11 cellular contexts compared by ENCODE assay signal in the genomic region with DNA sequence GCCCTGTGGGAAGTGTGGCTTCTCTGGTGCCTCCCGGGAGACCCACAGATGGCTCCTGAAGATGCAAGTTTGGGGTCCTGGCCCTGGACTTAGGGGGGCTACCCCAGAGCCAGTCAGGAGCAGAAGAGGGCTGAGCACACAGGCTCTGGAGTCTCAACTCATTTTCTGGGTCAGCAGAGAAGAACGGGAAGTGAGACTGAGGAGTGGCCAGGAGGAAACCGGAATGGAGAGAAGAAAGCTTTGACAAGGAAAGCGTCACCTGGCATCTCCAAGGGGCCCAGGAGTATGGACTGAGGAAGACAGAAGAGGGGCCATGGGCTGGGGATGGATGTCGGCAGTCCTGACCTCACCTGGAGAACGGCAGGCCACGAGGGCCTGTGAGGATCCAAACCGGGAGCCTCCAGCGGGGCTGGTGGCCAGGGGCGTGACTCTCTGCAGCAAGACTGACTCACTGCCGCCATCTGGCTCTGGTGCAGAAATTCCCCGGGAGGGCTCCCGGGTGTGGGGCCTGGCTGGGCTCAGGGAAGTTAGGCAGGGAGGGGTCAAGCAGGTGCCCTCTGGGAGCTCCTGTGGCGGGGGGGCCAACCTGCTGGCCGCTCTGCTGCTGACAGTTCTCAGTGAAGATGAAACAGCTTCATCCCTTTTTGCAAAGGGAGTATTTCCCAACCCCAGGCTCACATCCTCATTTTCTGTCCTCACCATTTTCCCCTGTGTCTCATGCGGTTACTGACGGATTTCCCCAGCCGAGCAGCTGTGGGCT. TPM values are rescaled to one million over a fixed set of nuclear protein-coding genes. Genes with fewer than 3 reads are reported as not detected.
DNase-seq lines count a peak whose midpoint lies in the region; ATAC-seq, FAIRE-seq and TF ChIP-seq lines count a peak whose summit lies in the region.
"Had no signal": no experiment of that assay in that cellular context is flagged by ENCODE, and none has a peak within 500 bp of the region (broad histone marks: within the 10 kb centered on the region; RNA-seq: fewer than 3 reads in every experiment).

No MANE protein-coding gene starts in this region.

- CTCF ChIA-PET in GM12878 (lab: Yijun Ruan, JAX) = no interaction called here
- CTCF ChIA-PET in activated CD8-positive, alpha-beta memory T cell treated with anti-CD3 and anti-CD28 coated beads, Interleukin-2, amount 10 ng/mL, durations not matched to agents 7 days and 5 days (lab: Charles Lee) = interaction anchor here (1.2 kb wide), 1 partner anchor 13 kb away, joined by 3 read pairs; no protein-coding TSS in a partner anchor

- in situ Hi-C loops in GM12878 (cut with MboI) = no loop called here

- no peak for FAIRE-seq in GM12878 (lab: Jason Lieb, UNC)

- TF ChIP-seq CTCF in GM12878 (IDR thresholded peaks at IDR 0.05 in 2 of 3, conservative IDR thresholded peaks at IDR 0.05 in 1 of 3; ENCODE audit: control insufficient read depth in 2 of 3, extremely low read depth in 1 of 3, insufficient read depth in 1 of 3, low read depth in 3 of 3, low read length in 3 of 3) (0 out of 6 replicates have a peak, but pooled peaks of 1 of the 3 experiments have one; percentile 8), upper lobe of right lung (IDR thresholded peaks at IDR 0.05) (no peak)

- peaks cover 0 to 5% of the 10 kb centered on the region in 2 experiments; a peak in 3 of 4 replicates for H3K36me3 ChIP-seq in GM12878 (ENCODE audit: control insufficient read depth in 2 of 2, insufficient read depth in 2 of 2, low read length in 1 of 2)
- peaks cover 74% of the 10 kb centered on the region for H3K36me3 ChIP-seq in upper lobe of right lung

- no peak overlapping the region for H3K9ac ChIP-seq in GM12878 (ENCODE audit: control insufficient read depth, insufficient read depth, low read length)

- no peaks in the 10 kb centered on the region for H3K9me3 Mint-ChIP-seq in activated T-cell treated with anti-CD3 and anti-CD28 coated beads, Interleukin-2, amount 50 U/mL, for 72 hours
- no peaks in the 10 kb centered on the region for H3K9me3 Mint-ChIP-seq in activated T-cell treated with anti-CD3 and anti-CD28 coated beads, Interleukin-2, amount 50 U/mL, for 4 hours
- no peaks in the 10 kb centered on the region for H3K9me3 Mint-ChIP-seq in activated CD8-positive, alpha-beta memory T cell treated with anti-CD3 and anti-CD28 coated beads, Interleukin-2, amount 10 ng/mL, durations not matched to agents 7 days and 5 days (ENCODE audit: low read depth)
- H3K9me3 Mint-ChIP-seq: T-helper 1 cell treated with Interleukin-12 subunit alpha and Interleukin-12 subunit beta and Interleukin-4 antibody, amounts not matched to agents 30 μg/mL and 1 μg/mL, for 36 hours had no signal

- H4K20me1 ChIP-seq in GM12878 (ENCODE audit: control insufficient read depth, insufficient read depth) = no peaks in the 10 kb centered on the region

- no peak overlapping the region for H3K4me3 Mint-ChIP-seq in activated T-cell treated with anti-CD3 and anti-CD28 coated beads, Interleukin-2, amount 50 U/mL, for 72 hours
- no peak overlapping the region for H3K4me3 Mint-ChIP-seq in activated T-cell treated with anti-CD3 and anti-CD28 coated beads, Interleukin-2, amount 50 U/mL, for 4 hours
- H3K4me3 Mint-ChIP-seq in activated CD8-positive, alpha-beta memory T cell treated with anti-CD3 and anti-CD28 coated beads, Interleukin-2, amount 10 ng/mL, durations not matched to agents 7 days and 5 days = no peak overlapping the region
- H3K4me3 Mint-ChIP-seq: T-helper 1 cell treated with Interleukin-12 subunit alpha and Interleukin-12 subunit beta and Interleukin-4 antibody, amounts not matched to agents 30 μg/mL and 1 μg/mL, for 36 hours had no signal

- no peak overlapping the region for H3K4me2 ChIP-seq in GM12878 (ENCODE audit: control insufficient read depth, insufficient read depth)

- H3K4me3 ChIP-seq in GM12878 = no peak overlapping the region
- no peak overlapping the region for H3K4me3 ChIP-seq in upper lobe of right lung

- peak overlapping the region; percentile 41 for H3K27ac Mint-ChIP-seq in activated T-cell treated with anti-CD3 and anti-CD28 coated beads, Interleukin-2, amount 50 U/mL, for 72 hours
- H3K27ac Mint-ChIP-seq in activated CD8-positive, alpha-beta memory T cell treated with anti-CD3 and anti-CD28 coated beads, Interleukin-2, amount 10 ng/mL, durations not matched to agents 7 days and 5 days = no peak overlapping the region
- H3K27ac Mint-ChIP-seq: T-helper 1 cell treated with Interleukin-12 subunit alpha and Interleukin-12 subunit beta and Interleukin-4 antibody, amounts not matched to agents 30 μg/mL and 1 μg/mL, for 36 hours had no signal

- no peaks in the 10 kb centered on the region for H3K79me2 ChIP-seq in GM12878 (ENCODE audit: control insufficient read depth, insufficient read depth, low read length)

- RAD21 ChIA-PET in GM12878 (lab: Charles Lee; ENCODE audit: unreplicated experiment) = no interaction called here

- H3K4me1 ChIP-seq in GM12878 (ENCODE audit: control insufficient read depth, insufficient read depth, low read length) (no peaks in the 10 kb centered on the region), upper lobe of right lung (no peaks in the 10 kb centered on the region)

- BruUV-seq in GM12878 (replicated peaks; lab: Mats Ljungman, UMichigan) = no TSS peak

- intact Hi-C loops in GM12878 (cut with micrococcal nuclease; ENCODE audit: unreplicated experiment) = no loop called here
- intact Hi-C loops in upper lobe of right lung (cut with DNase I) = no loop called here

- H3K9me3 ChIP-seq in GM12878 (replicated peaks; ENCODE audit: control insufficient read depth, insufficient read depth, low read length) = no peaks in the 10 kb centered on the region
- H3K9me3 ChIP-seq in upper lobe of right lung = no peaks in the 10 kb centered on the region

- no peak overlapping the region for H2AFZ ChIP-seq in GM12878 (ENCODE audit: control insufficient read depth, low read depth, low read length)

- TF ChIP-seq EP300 in GM12878 (IDR thresholded peaks at IDR 0.05; ENCODE audit: borderline replicate concordance in 1 of 2, control insufficient read depth in 1 of 2, low read depth in 2 of 2, low read length in 2 of 2) = no peak

- peaks cover 2 to 7% of the 10 kb centered on the region in 2 donors for H3K36me3 Mint-ChIP-seq in activated T-cell treated with anti-CD3 and anti-CD28 coated beads, Interleukin-2, amount 50 U/mL, for 72 hours (ENCODE audit: insufficient read depth in 2 of 2)
- H3K36me3 Mint-ChIP-seq in activated T-cell treated with anti-CD3 and anti-CD28 coated beads, Interleukin-2, amount 50 U/mL, for 4 hours (ENCODE audit: insufficient read depth) = peaks cover 14% of the 10 kb centered on the region
- peaks cover 27% of the 10 kb centered on the region for H3K36me3 Mint-ChIP-seq in activated CD8-positive, alpha-beta memory T cell treated with anti-CD3 and anti-CD28 coated beads, Interleukin-2, amount 10 ng/mL, durations not matched to agents 7 days and 5 days

- POLR2A ChIA-PET in GM12878 (lab: Charles Lee) = no interaction called here

- no peak for ATAC-seq in activated T-cell treated with anti-CD3 and anti-CD28 coated beads, Interleukin-2, amount 50 U/mL, for 72 hours (replicated peaks in 1 of 2)
- no peak for ATAC-seq in activated T-cell treated with anti-CD3 and anti-CD28 coated beads, Interleukin-2, amount 50 U/mL, for 4 hours
- no peak; the same call in 2 of the 3 replicates for ATAC-seq in GM12878
- ATAC-seq in left lobe of liver = peak; percentile 4
- ATAC-seq in upper lobe of right lung = peak; percentile 73
- no peak for ATAC-seq in GM19463 (IDR thresholded peaks at IDR 0.05; ENCODE audit: unreplicated experiment)
- ATAC-seq in activated CD8-positive, alpha-beta memory T cell treated with anti-CD3 and anti-CD28 coated beads, Interleukin-2, amount 10 ng/mL, durations not matched to agents 7 days and 5 days = no peak

- H3K27me3 ChIP-seq in GM12878 (replicated peaks in 1 of 2; ENCODE audit: control insufficient read depth in 2 of 2, insufficient read depth in 2 of 2, low read length in 1 of 2) = no peaks in the 10 kb centered on the region
- no peaks in the 10 kb centered on the region for H3K27me3 ChIP-seq in upper lobe of right lung

- no peak for TF ChIP-seq RAD21 in GM12878 (IDR thresholded peaks at IDR 0.05; ENCODE audit: insufficient read depth, low read depth, low read length)

- DNase-seq in activated T-cell treated with anti-CD3 and anti-CD28 coated beads, Interleukin-2, amount 50 U/mL, for 72 hours = no peak
- no peak for DNase-seq in activated T-cell treated with anti-CD3 and anti-CD28 coated beads, Interleukin-2, amount 50 U/mL, for 4 hours
- no peak for DNase-seq in GM12878 (ENCODE audit: low read depth, low spot score)
- DNase-seq in left lobe of liver (ENCODE audit: low spot score) = no peak
- DNase-seq in upper lobe of right lung = peak; percentile 74
- DNase-seq in COR-L47 (lab: John Stamatoyannopoulos, UW) = no peak
- DNase-seq in activated CD8-positive, alpha-beta memory T cell treated with anti-CD3 and anti-CD28 coated beads, Interleukin-2, amount 10 ng/mL, durations not matched to agents 7 days and 5 days = no peak
- DNase-seq: activated effector memory CD4-positive, alpha-beta T cell treated with anti-CD3 and anti-CD28 coated beads, Interleukin-2, amount 50 U/mL, for 16 hours; Karpas-422 had no signal

- no peaks in the 10 kb centered on the region for H3K27me3 Mint-ChIP-seq in activated T-cell treated with anti-CD3 and anti-CD28 coated beads, Interleukin-2, amount 50 U/mL, for 72 hours (ENCODE audit: low read depth)
- no peaks in the 10 kb centered on the region for H3K27me3 Mint-ChIP-seq in activated T-cell treated with anti-CD3 and anti-CD28 coated beads, Interleukin-2, amount 50 U/mL, for 4 hours (ENCODE audit: low read depth)
- no peaks in the 10 kb centered on the region for H3K27me3 Mint-ChIP-seq in activated CD8-positive, alpha-beta memory T cell treated with anti-CD3 and anti-CD28 coated beads, Interleukin-2, amount 10 ng/mL, durations not matched to agents 7 days and 5 days

- TF ChIP-seq POLR2A in GM12878 (IDR thresholded peaks at IDR 0.05; ENCODE audit: low read depth, low read length) = 0 out of 2 replicates have a peak, but pooled peaks have one; percentile 4

- no peak overlapping the region for H3K27ac ChIP-seq in GM12878 (ENCODE audit: control insufficient read depth, insufficient read depth)
- peak overlapping the region; percentile 63 for H3K27ac ChIP-seq in upper lobe of right lung

- 51% methylated on average over 18 of the region's 18 CpGs for WGBS in GM12878 (ENCODE audit: insufficient coverage, insufficient replicate concordance, low lambda C conversion rate, missing lambda C conversion rate)

- no peaks in the 10 kb centered on the region for H3K4me1 Mint-ChIP-seq in activated T-cell treated with anti-CD3 and anti-CD28 coated beads, Interleukin-2, amount 50 U/mL, for 72 hours (ENCODE audit: low read depth)
- H3K4me1 Mint-ChIP-seq in activated T-cell treated with anti-CD3 and anti-CD28 coated beads, Interleukin-2, amount 50 U/mL, for 4 hours (ENCODE audit: low read depth) = peaks cover 2% of the 10 kb centered on the region
- H3K4me1 Mint-ChIP-seq in activated CD8-positive, alpha-beta memory T cell treated with anti-CD3 and anti-CD28 coated beads, Interleukin-2, amount 10 ng/mL, durations not matched to agents 7 days and 5 days = peaks cover 9% of the 10 kb centered on the region

- SMC1A ChIA-PET in GM12878 (lab: Charles Lee; ENCODE audit: uncharacterized antibody, unreplicated experiment) = interaction anchor here (1.5 kb wide), 1 partner anchor 13 kb away, joined by 5 read pairs; no protein-coding TSS in a partner anchor

RNA-seq across cellular contexts. Expression of a gene that starts 23.6 kb away (rescaled TPM):
- 10 to 100 TPM; 12.9 to 17.9 TPM for total RNA-seq in activated T-cell treated with anti-CD3 and anti-CD28 coated beads, Interleukin-2, amount 50 U/mL, for 72 hours
- 10 to 100 TPM; 12.0 to 15.0 (median 12.8) TPM for total RNA-seq in activated T-cell treated with anti-CD3 and anti-CD28 coated beads, Interleukin-2, amount 50 U/mL, for 4 hours
- 35.2 and 40.8 TPM in 2 replicates for total RNA-seq in GM12878 (2013; cell fraction: nucleolus; rRNA removed)
- total RNA-seq in GM12878 (2014; rRNA removed) = 7.4 and 9.5 TPM in 2 replicates
- total RNA-seq in GM12878 (2014; rRNA removed; fragmentation: Illumina TruSeq; extraction: Trizol) = 5.7 and 5.9 TPM in 2 replicates
- total RNA-seq in GM12878 (2021) = 12.4 and 13.3 TPM in 2 replicates
- polyA plus RNA-seq in GM12878 (2011; ENCODE audit: low read depth) = 6.4 TPM
- polyA plus RNA-seq in GM12878 (2011; rRNA removed) = 5.1 and 12.8 TPM in 2 replicates
- polyA plus RNA-seq in GM12878 (2011; cell fraction: cytosol; rRNA removed) = 11.0 and 14.7 TPM in 2 replicates
- 20.0 and 24.0 TPM in 2 replicates for polyA plus RNA-seq in GM12878 (2011; cell fraction: nucleus; rRNA removed)
- 5.2 and 6.5 TPM in 2 replicates for polyA plus RNA-seq in GM12878 (2012)
- 2.7 and 6.2 TPM in 2 replicates for polyA plus RNA-seq in GM12878 (2014; fragmentation: Illumina TruSeq; extraction: Trizol)
- polyA plus RNA-seq in GM12878 (2014; fragmentation: Nextera tagmentation; extraction: Ambion mirVana) = 1 to 10 TPM; 1.2 to 2.4 TPM
- polyA plus RNA-seq in GM12878 (2014; rRNA removed) = 10.5 and 10.8 TPM in 2 replicates
- polyA plus RNA-seq in GM12878 (2016; fragmentation: Nextera tagmentation; extraction: Ambion mirVana) = 10 to 100 TPM; 10.6 to 11.0 TPM
- polyA minus RNA-seq in GM12878 (2011; rRNA and poly(A)+ RNA removed) = 17.5 and 30.1 TPM in 2 replicates
- 6.5 and 11.4 TPM in 2 replicates for polyA minus RNA-seq in GM12878 (2011; cell fraction: cytosol; rRNA and poly(A)+ RNA removed)
- polyA minus RNA-seq in GM12878 (2011; cell fraction: nucleus; rRNA and poly(A)+ RNA removed) = 13.7 and 21.4 TPM in 2 replicates
- total RNA-seq in left lobe of liver = 17.9 TPM
- total RNA-seq in upper lobe of right lung = 34.7 TPM
- total RNA-seq in activated CD8-positive, alpha-beta memory T cell treated with anti-CD3 and anti-CD28 coated beads, Interleukin-2, amount 10 ng/mL, durations not matched to agents 7 days and 5 days = 10 to 100 TPM; 21.6 to 22.2 TPM

RNA-seq across cellular contexts. Expression of a gene that starts 49.8 kb away (rescaled TPM):
- 100 to 1,000 TPM; 171 to 176 TPM for total RNA-seq in activated T-cell treated with anti-CD3 and anti-CD28 coated beads, Interleukin-2, amount 50 U/mL, for 72 hours
- 100 to 1,000 TPM; 160 to 195 (median 171) TPM for total RNA-seq in activated T-cell treated with anti-CD3 and anti-CD28 coated beads, Interleukin-2, amount 50 U/mL, for 4 hours
- total RNA-seq in GM12878 (2013; cell fraction: nucleolus; rRNA removed) = 40.3 and 46.2 TPM in 2 replicates
- total RNA-seq in GM12878 (2014; rRNA removed) (56.1 and 72.7 TPM in 2 replicates), GM12878 (2014; rRNA removed; fragmentation: Illumina TruSeq; extraction: Trizol) (78.6 and 86.2 TPM in 2 replicates), GM12878 (2021) (182 and 198 TPM in 2 replicates), left lobe of liver (80.1 TPM), upper lobe of right lung (255 TPM)
- polyA plus RNA-seq in GM12878 (2011; ENCODE audit: low read depth) = 52.0 TPM
- polyA plus RNA-seq in GM12878 (2011; rRNA removed) (198 and 244 TPM in 2 replicates), GM12878 (2014; fragmentation: Illumina TruSeq; extraction: Trizol) (158 and 160 TPM in 2 replicates), GM12878 (2014; fragmentation: Nextera tagmentation; extraction: Ambion mirVana) (100 to 1,000 TPM in 1 of 2 experiments, 10 to 100 TPM in 1; 59.5 to 189 TPM), GM12878 (2014; rRNA removed) (148 and 172 TPM in 2 replicates), GM12878 (2016; fragmentation: Nextera tagmentation; extraction: Ambion mirVana) (100 to 1,000 TPM in 1 of 2 experiments, 10 to 100 TPM in 1; 34.2 to 356 TPM)
- polyA plus RNA-seq in GM12878 (2011; cell fraction: cytosol; rRNA removed) = 164 and 177 TPM in 2 replicates
- 88.5 and 98.3 TPM in 2 replicates for polyA plus RNA-seq in GM12878 (2011; cell fraction: nucleus; rRNA removed)
- polyA plus RNA-seq in GM12878 (2012) = 106 and 124 TPM in 2 replicates
- 154 and 200 TPM in 2 replicates for polyA minus RNA-seq in GM12878 (2011; rRNA and poly(A)+ RNA removed)
- polyA minus RNA-seq in GM12878 (2011; cell fraction: cytosol; rRNA and poly(A)+ RNA removed) = 44.1 and 56.1 TPM in 2 replicates
- 17.7 and 36.4 TPM in 2 replicates for polyA minus RNA-seq in GM12878 (2011; cell fraction: nucleus; rRNA and poly(A)+ RNA removed)
- total RNA-seq in activated CD8-positive, alpha-beta memory T cell treated with anti-CD3 and anti-CD28 coated beads, Interleukin-2, amount 10 ng/mL, durations not matched to agents 7 days and 5 days = 100 to 1,000 TPM; 157 to 174 TPM

RNA-seq across cellular contexts. Expression of a gene that starts 59.8 kb away (rescaled TPM):
- 10 to 100 TPM; 64.9 to 88.0 TPM for total RNA-seq in activated T-cell treated with anti-CD3 and anti-CD28 coated beads, Interleukin-2, amount 50 U/mL, for 72 hours
- 10 to 100 TPM; 74.7 to 76.8 (median 75.1) TPM for total RNA-seq in activated T-cell treated with anti-CD3 and anti-CD28 coated beads, Interleukin-2, amount 50 U/mL, for 4 hours
- total RNA-seq in GM12878 (2013; cell fraction: nucleolus; rRNA removed) = 31.9 and 40.4 TPM in 2 replicates
- 67.1 and 81.3 TPM in 2 replicates for total RNA-seq in GM12878 (2014; rRNA removed)
- total RNA-seq in GM12878 (2014; rRNA removed; fragmentation: Illumina TruSeq; extraction: Trizol) = 37.4 and 41.7 TPM in 2 replicates
- total RNA-seq in GM12878 (2021) = 64.7 and 70.9 TPM in 2 replicates
- polyA plus RNA-seq in GM12878 (2011; ENCODE audit: low read depth) = 52.4 TPM
- 58.8 and 67.5 TPM in 2 replicates for polyA plus RNA-seq in GM12878 (2011; rRNA removed)
- polyA plus RNA-seq in GM12878 (2011; cell fraction: cytosol; rRNA removed) = 33.7 and 39.2 TPM in 2 replicates
- 22.9 and 24.4 TPM in 2 replicates for polyA plus RNA-seq in GM12878 (2011; cell fraction: nucleus; rRNA removed)
- polyA plus RNA-seq in GM12878 (2012) = 56.2 and 70.0 TPM in 2 replicates
- 40.4 and 54.3 TPM in 2 replicates for polyA plus RNA-seq in GM12878 (2014; fragmentation: Illumina TruSeq; extraction: Trizol)
- 10 to 100 TPM; 16.0 to 29.2 TPM for polyA plus RNA-seq in GM12878 (2014; fragmentation: Nextera tagmentation; extraction: Ambion mirVana)
- polyA plus RNA-seq in GM12878 (2014; rRNA removed) = 43.2 and 45.0 TPM in 2 replicates
- polyA plus RNA-seq in GM12878 (2016; fragmentation: Nextera tagmentation; extraction: Ambion mirVana) = 100 to 1,000 TPM; 155 to 187 TPM
- 32.8 and 33.5 TPM in 2 replicates for polyA minus RNA-seq in GM12878 (2011; rRNA and poly(A)+ RNA removed)
- 10.4 and 16.2 TPM in 2 replicates for polyA minus RNA-seq in GM12878 (2011; cell fraction: cytosol; rRNA and poly(A)+ RNA removed)
- 7.0 and 10.2 TPM in 2 replicates for polyA minus RNA-seq in GM12878 (2011; cell fraction: nucleus; rRNA and poly(A)+ RNA removed)
- 146 TPM for total RNA-seq in left lobe of liver
- total RNA-seq in upper lobe of right lung = 116 TPM
- total RNA-seq in activated CD8-positive, alpha-beta memory T cell treated with anti-CD3 and anti-CD28 coated beads, Interleukin-2, amount 10 ng/mL, durations not matched to agents 7 days and 5 days = 10 to 100 TPM; 56.2 to 66.0 TPM

Comparison
In these comparisons a context has a peak if more than half of its experiments do, and no peak if none do; other contexts are left out.
1. ATAC-seq: peak in left lobe of liver (single experiment) and upper lobe of right lung (single experiment); none in activated T-cell treated with anti-CD3 and anti-CD28 coated beads, Interleukin-2, amount 50 U/mL, for 72 hours (0 of 2), activated T-cell treated with anti-CD3 and anti-CD28 coated beads, Interleukin-2, amount 50 U/mL, for 4 hours (0 of 2), GM12878 (single experiment), GM19463 (single experiment) and activated CD8-positive, alpha-beta memory T cell treated with anti-CD3 and anti-CD28 coated beads, Interleukin-2, amount 10 ng/mL, durations not matched to agents 7 days and 5 days (single experiment).